8 cellular contexts compared by ENCODE assay signal in the genomic region with DNA sequence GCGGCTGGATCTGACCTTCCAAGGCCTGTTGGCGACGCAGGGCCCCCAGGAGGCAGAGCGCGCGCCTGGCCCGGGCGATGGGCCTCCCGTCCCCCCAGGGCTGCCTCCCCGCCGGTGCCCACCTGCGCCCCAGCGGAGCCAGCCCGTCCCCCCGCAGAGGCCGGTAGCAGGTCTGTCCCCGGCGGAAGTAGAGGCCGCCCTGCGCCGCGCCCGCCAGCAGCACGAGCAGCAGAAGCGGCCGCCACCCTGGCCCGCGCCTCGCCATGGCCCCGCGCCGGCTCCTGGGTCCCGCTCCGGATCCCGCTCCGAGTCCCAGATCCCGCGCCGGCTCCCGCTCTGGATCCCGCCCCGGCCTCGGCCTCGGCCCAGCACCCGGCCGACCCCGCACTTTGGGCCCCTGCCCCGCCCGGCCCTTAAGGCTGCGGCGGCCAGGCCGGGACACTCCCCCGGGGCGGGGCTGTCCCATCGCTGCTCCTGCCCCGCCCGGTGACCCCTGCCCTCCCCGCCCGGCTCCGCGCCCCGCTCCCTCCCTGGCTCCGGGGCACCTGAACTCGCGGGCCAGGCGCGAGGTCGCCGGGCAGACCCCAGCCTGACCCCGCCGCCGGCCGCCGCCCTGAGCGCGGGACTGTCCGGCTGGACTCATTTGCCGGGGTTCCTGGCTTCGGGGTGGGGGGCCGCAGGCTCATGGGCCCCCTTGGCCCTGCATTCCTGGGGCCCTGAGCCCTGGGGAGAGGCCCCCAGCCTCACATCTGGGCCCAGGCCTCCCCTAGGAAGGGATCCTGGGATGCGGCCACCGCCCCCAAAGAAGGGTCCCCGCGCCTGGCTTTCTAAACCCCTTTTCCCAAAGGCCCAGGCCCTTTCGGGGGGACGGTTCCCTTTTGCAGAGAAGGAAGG. TPM values are rescaled to one million over a fixed set of nuclear protein-coding genes. Genes with fewer than 3 reads are reported as not detected.
DNase-seq lines count a peak whose midpoint lies in the region; ATAC-seq, FAIRE-seq and TF ChIP-seq lines count a peak whose summit lies in the region.

Gene CTSZ, minus strand, starts transcription at position 391 of the 894 bp plus-strand sequence. Its CDS starts 126 bp downstream, at position 265.

- no peak for TF ChIP-seq CTCF in endothelial cell (IDR thresholded peaks at IDR 0.05; ENCODE audit: unreplicated experiment)
- no peak for TF ChIP-seq CTCF in mesothelial cell of epicardium (IDR thresholded peaks at IDR 0.05; ENCODE audit: unreplicated experiment)
- no peak for TF ChIP-seq CTCF in suprapubic skin (IDR thresholded peaks at IDR 0.05)

- H3K36me3 Mint-ChIP-seq in activated CD4-positive, alpha-beta memory T cell treated with anti-CD3 and anti-CD28 coated beads, Interleukin-2, amount 10 ng/mL, durations not matched to agents 7 days and 5 days (ENCODE audit: low read depth), result peaks cover 14% of the 10 kb centered on the region
- peaks cover 19% of the 10 kb centered on the region for H3K36me3 Mint-ChIP-seq in endothelial cell (ENCODE audit: low read depth, unreplicated experiment)
- peaks cover 5% of the 10 kb centered on the region for H3K36me3 Mint-ChIP-seq in mesothelial cell of epicardium

- no peak for ATAC-seq in HG03139 (IDR thresholded peaks at IDR 0.05; ENCODE audit: unreplicated experiment)

- no peaks in the 10 kb centered on the region for H3K36me3 ChIP-seq in suprapubic skin

- H3K4me1 ChIP-seq in suprapubic skin, result peaks cover 60% of the 10 kb centered on the region

- peak within 1 kb of the TSS; percentile 87 for H3K27ac ChIP-seq in suprapubic skin

- H3K27me3 ChIP-seq in suprapubic skin, result no peaks in the 10 kb centered on the region

- no peak for TF ChIP-seq EP300 in suprapubic skin (IDR thresholded peaks at IDR 0.05)

- no peak for FAIRE-seq in GM18507 (lab: Jason Lieb, UNC)

- peak in 1 of 2 donors; percentile 44 for TF ChIP-seq POLR2A in suprapubic skin (IDR thresholded peaks at IDR 0.05)

- H3K27ac Mint-ChIP-seq in activated CD4-positive, alpha-beta memory T cell treated with anti-CD3 and anti-CD28 coated beads, Interleukin-2, amount 10 ng/mL, durations not matched to agents 7 days and 5 days, result peak within 1 kb of the TSS; percentile 59
- H3K27ac Mint-ChIP-seq in endothelial cell (ENCODE audit: unreplicated experiment) (peak within 1 kb of the TSS; percentile 72), mesothelial cell of epicardium (peak within 1 kb of the TSS; percentile 75)

- H3K4me1 Mint-ChIP-seq in activated CD4-positive, alpha-beta memory T cell treated with anti-CD3 and anti-CD28 coated beads, Interleukin-2, amount 10 ng/mL, durations not matched to agents 7 days and 5 days, result peaks cover 60% of the 10 kb centered on the region
- peaks cover 60% of the 10 kb centered on the region for H3K4me1 Mint-ChIP-seq in endothelial cell (ENCODE audit: unreplicated experiment)
- peaks cover 42% of the 10 kb centered on the region for H3K4me1 Mint-ChIP-seq in mesothelial cell of epicardium

- WGBS in suprapubic skin, result 77% methylated on average over 7 of the region's 86 CpGs

- CTCF ChIA-PET in activated CD4-positive, alpha-beta memory T cell treated with anti-CD3 and anti-CD28 coated beads, Interleukin-2, amount 10 ng/mL, durations not matched to agents 7 days and 5 days (lab: Charles Lee), result no interaction called here

- H3K4me3 ChIP-seq in suprapubic skin, result peak within 1 kb of the TSS; percentile 84

- H3K9me3 ChIP-seq in suprapubic skin, result no peaks in the 10 kb centered on the region

- POLR2A ChIA-PET in activated CD4-positive, alpha-beta memory T cell treated with anti-CD3 and anti-CD28 coated beads, Interleukin-2, amount 10 ng/mL, durations not matched to agents 7 days and 5 days (lab: Charles Lee), result interaction anchor here (2.0 kb wide), 1 partner anchor 25 kb away, joined by 17 read pairs; the partner anchor contains the start of gene ATP5F1E

- DNase-seq in GM18507 (ENCODE audit: extremely low spot score, insufficient read length, low read depth) (peak; percentile 47), HUDEP-2 (lab: John Stamatoyannopoulos, UW; ENCODE audit: unreplicated experiment in 76 of 76) (peak in 43 of 76 experiments; percentile 5 to 66 (median 34)), endothelial cell (ENCODE audit: low spot score) (peak; percentile 60), mesothelial cell of epicardium (ENCODE audit: low spot score in 2 of 2, unreplicated experiment in 2 of 2) (peak in 1 of 2 experiments; percentile 65), suprapubic skin (ENCODE audit: low spot score in 2 of 2) (no peak), middle frontal gyrus (ENCODE audit: extremely low spot score, low spot score) (no peak)
- peak; percentile 61 for DNase-seq in activated CD4-positive, alpha-beta memory T cell treated with anti-CD3 and anti-CD28 coated beads, Interleukin-2, amount 10 ng/mL, durations not matched to agents 7 days and 5 days

- H3K27me3 Mint-ChIP-seq in activated CD4-positive, alpha-beta memory T cell treated with anti-CD3 and anti-CD28 coated beads, Interleukin-2, amount 10 ng/mL, durations not matched to agents 7 days and 5 days, result no peaks in the 10 kb centered on the region
- H3K27me3 Mint-ChIP-seq in endothelial cell (ENCODE audit: unreplicated experiment), result peaks cover 17% of the 10 kb centered on the region
- no peaks in the 10 kb centered on the region for H3K27me3 Mint-ChIP-seq in mesothelial cell of epicardium (ENCODE audit: low read depth)

- no peaks in the 10 kb centered on the region for H3K9me3 Mint-ChIP-seq in activated CD4-positive, alpha-beta memory T cell treated with anti-CD3 and anti-CD28 coated beads, Interleukin-2, amount 10 ng/mL, durations not matched to agents 7 days and 5 days
- no peaks in the 10 kb centered on the region for H3K9me3 Mint-ChIP-seq in endothelial cell (ENCODE audit: unreplicated experiment)
- no peaks in the 10 kb centered on the region for H3K9me3 Mint-ChIP-seq in mesothelial cell of epicardium

- peak within 1 kb of the TSS; percentile 78 for H3K4me3 Mint-ChIP-seq in activated CD4-positive, alpha-beta memory T cell treated with anti-CD3 and anti-CD28 coated beads, Interleukin-2, amount 10 ng/mL, durations not matched to agents 7 days and 5 days
- peak within 1 kb of the TSS; percentile 79 for H3K4me3 Mint-ChIP-seq in endothelial cell (ENCODE audit: unreplicated experiment)
- peak within 1 kb of the TSS; percentile 72 for H3K4me3 Mint-ChIP-seq in mesothelial cell of epicardium

RNA-seq across cellular contexts. Expression of gene CTSZ, which starts in this region (rescaled TPM):
- total RNA-seq in activated CD4-positive, alpha-beta memory T cell treated with anti-CD3 and anti-CD28 coated beads, Interleukin-2, amount 10 ng/mL, durations not matched to agents 7 days and 5 days, result 10 to 100 TPM; 45.0 to 49.0 TPM
- total RNA-seq in endothelial cell (ENCODE audit: unreplicated experiment) (150 TPM), mesothelial cell of epicardium (65.3 to 67.7 TPM (median 65.3 TPM) in 3 replicates), suprapubic skin (10 to 100 TPM; 25.6 to 38.7 (median 34.7) TPM)

Comparison
In these comparisons a context has a peak if more than half of its experiments do, and no peak if none do; other contexts are left out.
1. DNase-seq: peak in GM18507 (single experiment), HUDEP-2 (43 of 76), activated CD4-positive, alpha-beta memory T cell treated with anti-CD3 and anti-CD28 coated beads, Interleukin-2, amount 10 ng/mL, durations not matched to agents 7 days and 5 days (single experiment) and endothelial cell (single experiment); none in suprapubic skin (0 of 2) and middle frontal gyrus (single experiment).
2. Peak in every context shown above with its lines, with median percentiles within 50 percentile points of each other: H3K27ac Mint-ChIP-seq and H3K4me3 Mint-ChIP-seq.